ENCODE assay signal across 8 cellular contexts in the genomic region with DNA sequence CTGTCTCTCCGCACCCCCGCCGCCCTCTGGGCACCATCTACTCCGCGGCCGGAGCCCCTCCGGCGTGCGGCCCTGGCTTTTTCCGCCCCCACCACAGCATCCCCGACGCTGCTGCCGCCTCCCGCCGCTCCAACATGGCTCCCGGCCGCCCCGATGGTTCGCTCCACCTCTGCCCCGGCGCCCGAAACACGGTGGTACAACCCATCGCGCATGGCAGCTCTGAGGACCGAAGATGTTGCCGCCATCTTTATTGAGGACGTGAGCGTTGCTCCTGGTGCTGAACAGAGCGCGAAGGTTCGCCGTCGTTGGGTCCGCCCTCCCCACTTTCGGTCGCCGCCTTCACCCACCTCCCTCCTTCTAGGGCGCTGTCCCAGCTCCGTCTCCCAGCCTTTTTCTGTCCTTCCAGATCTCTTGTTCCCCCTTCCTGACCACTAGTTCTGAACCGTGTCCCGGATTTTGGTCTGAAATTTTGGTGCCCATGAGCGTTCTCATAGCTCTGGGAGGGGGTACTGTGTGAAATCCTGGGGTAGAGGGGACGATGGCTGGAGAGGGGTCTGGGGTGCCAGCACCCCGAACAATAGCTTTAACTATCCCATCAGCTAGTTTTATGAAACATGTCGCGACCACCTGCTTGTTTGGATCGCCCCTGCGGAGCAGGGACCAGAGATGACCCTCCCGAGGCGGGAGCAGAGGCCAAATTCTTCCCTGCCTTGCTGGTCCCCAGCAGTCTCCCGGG. TPM values are rescaled to one million over a fixed set of nuclear protein-coding genes. Genes with fewer than 3 reads are reported as not detected.
DNase-seq lines count a peak whose midpoint lies in the region; ATAC-seq and TF ChIP-seq lines count a peak whose summit lies in the region.

A gene with protein sequence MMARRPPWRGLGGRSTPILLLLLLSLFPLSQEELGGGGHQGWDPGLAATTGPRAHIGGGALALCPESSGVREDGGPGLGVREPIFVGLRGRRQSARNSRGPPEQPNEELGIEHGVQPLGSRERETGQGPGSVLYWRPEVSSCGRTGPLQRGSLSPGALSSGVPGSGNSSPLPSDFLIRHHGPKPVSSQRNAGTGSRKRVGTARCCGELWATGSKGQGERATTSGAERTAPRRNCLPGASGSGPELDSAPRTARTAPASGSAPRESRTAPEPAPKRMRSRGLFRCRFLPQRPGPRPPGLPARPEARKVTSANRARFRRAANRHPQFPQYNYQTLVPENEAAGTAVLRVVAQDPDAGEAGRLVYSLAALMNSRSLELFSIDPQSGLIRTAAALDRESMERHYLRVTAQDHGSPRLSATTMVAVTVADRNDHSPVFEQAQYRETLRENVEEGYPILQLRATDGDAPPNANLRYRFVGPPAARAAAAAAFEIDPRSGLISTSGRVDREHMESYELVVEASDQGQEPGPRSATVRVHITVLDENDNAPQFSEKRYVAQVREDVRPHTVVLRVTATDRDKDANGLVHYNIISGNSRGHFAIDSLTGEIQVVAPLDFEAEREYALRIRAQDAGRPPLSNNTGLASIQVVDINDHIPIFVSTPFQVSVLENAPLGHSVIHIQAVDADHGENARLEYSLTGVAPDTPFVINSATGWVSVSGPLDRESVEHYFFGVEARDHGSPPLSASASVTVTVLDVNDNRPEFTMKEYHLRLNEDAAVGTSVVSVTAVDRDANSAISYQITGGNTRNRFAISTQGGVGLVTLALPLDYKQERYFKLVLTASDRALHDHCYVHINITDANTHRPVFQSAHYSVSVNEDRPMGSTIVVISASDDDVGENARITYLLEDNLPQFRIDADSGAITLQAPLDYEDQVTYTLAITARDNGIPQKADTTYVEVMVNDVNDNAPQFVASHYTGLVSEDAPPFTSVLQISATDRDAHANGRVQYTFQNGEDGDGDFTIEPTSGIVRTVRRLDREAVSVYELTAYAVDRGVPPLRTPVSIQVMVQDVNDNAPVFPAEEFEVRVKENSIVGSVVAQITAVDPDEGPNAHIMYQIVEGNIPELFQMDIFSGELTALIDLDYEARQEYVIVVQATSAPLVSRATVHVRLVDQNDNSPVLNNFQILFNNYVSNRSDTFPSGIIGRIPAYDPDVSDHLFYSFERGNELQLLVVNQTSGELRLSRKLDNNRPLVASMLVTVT (N-terminal part only) (minus strand): TSS at position 134 of the 736 bp plus-strand sequence. CDS start 252 bp downstream, outside the sequence.

- H3K9me3 Mint-ChIP-seq in brain: peaks cover 0 to 14% (median 0%) of the 10 kb centered on the region in 5 experiments

- peak within 1 kb of the TSS; percentile 97 to 100 (median 99) for H3K27ac Mint-ChIP-seq in brain

- DNase-seq in ELF-1 (ENCODE audit: low read depth, low spot score) (peak; percentile 91), NCI-H1048 (lab: John Stamatoyannopoulos, UW) (peak; percentile 29), T follicular helper cell (ENCODE audit: low read depth) (peak; percentile 37), renal cortical epithelial cell (ENCODE audit: low read depth) (peak; percentile 73), SK-N-DZ (ENCODE audit: low spot score) (no peak)

- H3K4me1 Mint-ChIP-seq in brain: peaks cover 37% of the 10 kb centered on the region

- peak within 1 kb of the TSS; percentile 76 for H3K4me3 ChIP-seq in iPS-11a (ENCODE audit: low read depth, low read length)

- peaks cover 52% of the 10 kb centered on the region for H3K36me3 Mint-ChIP-seq in brain

- H3K4me3 Mint-ChIP-seq in brain: peak within 1 kb of the TSS; percentile 90 to 99 (median 99)

- no peak for ATAC-seq in GM21528 (IDR thresholded peaks at IDR 0.05; ENCODE audit: low FRiP score, unreplicated experiment)

- no peak for TF ChIP-seq CTCF in brain (conservative IDR thresholded peaks at IDR 0.05)

- peaks cover 14% of the 10 kb centered on the region for H3K27me3 Mint-ChIP-seq in brain

RNA-seq across cellular contexts. Expression of the gene that starts here (rescaled TPM):
- polyA plus RNA-seq in brain (ENCODE audit: insufficient read depth, low read depth, low replicate concordance): 23.1 TPM
- total RNA-seq in renal cortical epithelial cell: 1.9 and 2.7 TPM in 2 replicates
- polyA plus RNA-seq in SK-N-DZ (2014; cell fraction: cytosol; rRNA removed): 3.2 and 4.4 TPM in 2 replicates
- polyA plus RNA-seq in SK-N-DZ (2014; cell fraction: nucleus; rRNA removed): 16.3 and 18.2 TPM in 2 replicates
